Comparison of ENCODE assay signal across 29 cellular contexts in genomic region chr11:8426076-8426475, GRCh38.
"Had no signal": no experiment of that assay in that cellular context is flagged by ENCODE, and none has a peak within 500 bp of the region (broad histone marks: within the 10 kb centered on the region; RNA-seq: fewer than 3 reads in every experiment).

No MANE protein-coding gene starts in this region.

- H3K4me3 ChIP-seq: esophagus muscularis mucosa, gastrocnemius medialis had no signal

- H3K27me3 ChIP-seq: brain microvascular endothelial cell, esophagus muscularis mucosa, gastrocnemius medialis had no signal

- H3K4me1 ChIP-seq: esophagus muscularis mucosa, foreskin keratinocyte, gastrocnemius medialis had no signal

- DNase-seq: activated B cell treated with CpG ODN at 0.5 μM for 24 hours; activated CD4-positive, alpha-beta T cell treated with anti-CD3 and anti-CD28 coated beads for 48 hours; activated CD4-positive, alpha-beta T cell treated with anti-CD3 and anti-CD28 coated beads, Interleukin-2, amount 50 U/mL, for 1 hour; activated CD4-positive, alpha-beta T cell treated with anti-CD3 and anti-CD28 coated beads, Interleukin-2, amount 50 U/mL, for 48 hours; activated CD8-positive, alpha-beta memory T cell treated with anti-CD3 and anti-CD28 coated beads for 24 hours; activated CD8-positive, alpha-beta T cell treated with anti-CD3 and anti-CD28 coated beads for 36 hours; activated effector memory CD4-positive, alpha-beta T cell treated with Interleukin-2 at 50 U/mL for 16 hours; activated gamma-delta T cell treated with Interleukin-2 at 50 U/mL for 16 hours; activated naive CD4-positive, alpha-beta T cell treated with anti-CD3 and anti-CD28 coated beads, Interleukin-2, amount 50 U/mL, for 16 hours; activated naive CD4-positive, alpha-beta T cell treated with Interleukin-2 at 50 U/mL for 16 hours; activated T-cell treated with anti-CD3 and anti-CD28 coated beads, Interleukin-2, amount 50 U/mL, for 4 hours; amniotic stem cell; brain microvascular endothelial cell; cortex of kidney; dermis blood vessel endothelial cell; effector CD4-positive, alpha-beta T cell; effector memory CD8-positive, alpha-beta T cell; erythroblast; foreskin keratinocyte; gastrocnemius medialis; T-helper 1 cell; T-helper 17 cell; T1000; WERI-Rb-1 had no signal

- H3K4me1 Mint-ChIP-seq: activated B cell treated with CpG ODN at 0.5 μM for 24 hours; activated T-helper 17 cell treated with anti-CD3 and anti-CD28 coated beads, Interleukin-2, amount 50 U/mL, for 72 hours; T-helper 17 cell had no signal

- H3K4me3 Mint-ChIP-seq: activated B cell treated with CpG ODN at 0.5 μM for 24 hours; activated CD8-positive, alpha-beta T cell treated with anti-CD3 and anti-CD28 coated beads for 36 hours; activated naive CD8-positive, alpha-beta T cell; activated T-cell treated with anti-CD3 and anti-CD28 coated beads, Interleukin-2, amount 50 U/mL, for 4 hours; activated T-helper 17 cell treated with anti-CD3 and anti-CD28 coated beads, Interleukin-2, amount 50 U/mL, for 72 hours; effector memory CD8-positive, alpha-beta T cell; T-helper 17 cell; T-helper 2 cell treated with Interferon-gamma antibody and Interleukin-4, amounts not matched to agents 5 μg/mL and 100 μg/mL, for 36 hours had no signal

- H3K27ac Mint-ChIP-seq: activated B cell treated with CpG ODN at 0.5 μM for 24 hours; activated CD8-positive, alpha-beta T cell treated with anti-CD3 and anti-CD28 coated beads for 36 hours; activated naive CD8-positive, alpha-beta T cell; activated T-helper 17 cell treated with anti-CD3 and anti-CD28 coated beads, Interleukin-2, amount 50 U/mL, for 72 hours; effector memory CD8-positive, alpha-beta T cell; T-helper 17 cell; T-helper 2 cell treated with Interferon-gamma antibody and Interleukin-4, amounts not matched to agents 5 μg/mL and 100 μg/mL, for 36 hours had no signal

- H3K9me3 Mint-ChIP-seq: activated B cell treated with CpG ODN at 0.5 μM for 24 hours; activated CD8-positive, alpha-beta T cell treated with anti-CD3 and anti-CD28 coated beads for 36 hours; activated T-cell treated with anti-CD3 and anti-CD28 coated beads, Interleukin-2, amount 50 U/mL, for 4 hours; activated T-helper 17 cell treated with anti-CD3 and anti-CD28 coated beads, Interleukin-2, amount 50 U/mL, for 72 hours; T-helper 2 cell treated with Interferon-gamma antibody and Interleukin-4, amounts not matched to agents 5 μg/mL and 100 μg/mL, for 36 hours had no signal

- H3K27ac ChIP-seq: brain microvascular endothelial cell, esophagus muscularis mucosa, foreskin keratinocyte, gastrocnemius medialis, WERI-Rb-1 had no signal

- H3K9me3 ChIP-seq: esophagus muscularis mucosa, gastrocnemius medialis had no signal

- H3K36me3 ChIP-seq: brain microvascular endothelial cell, esophagus muscularis mucosa, gastrocnemius medialis, WERI-Rb-1 had no signal

- H3K27me3 Mint-ChIP-seq: activated B cell treated with CpG ODN at 0.5 μM for 24 hours; activated CD8-positive, alpha-beta T cell treated with anti-CD3 and anti-CD28 coated beads for 36 hours had no signal

- ATAC-seq: activated CD4-positive, CD25-positive, alpha-beta regulatory T cell treated with anti-CD3 and anti-CD28 coated beads, Interleukin-2, amount 50 U/mL, for 24 hours; activated CD8-positive, alpha-beta T cell treated with anti-CD3 and anti-CD28 coated beads for 36 hours; activated T-cell treated with anti-CD3 and anti-CD28 coated beads, Interleukin-2, amount 50 U/mL, for 4 hours; activated T-helper 17 cell treated with anti-CD3 and anti-CD28 coated beads, Interleukin-2, amount 50 U/mL, for 72 hours; effector memory CD8-positive, alpha-beta T cell; foreskin keratinocyte; gastrocnemius medialis; T-helper 17 cell had no signal
